ENCODE assay signal across 19 cellular contexts in the genomic region with DNA sequence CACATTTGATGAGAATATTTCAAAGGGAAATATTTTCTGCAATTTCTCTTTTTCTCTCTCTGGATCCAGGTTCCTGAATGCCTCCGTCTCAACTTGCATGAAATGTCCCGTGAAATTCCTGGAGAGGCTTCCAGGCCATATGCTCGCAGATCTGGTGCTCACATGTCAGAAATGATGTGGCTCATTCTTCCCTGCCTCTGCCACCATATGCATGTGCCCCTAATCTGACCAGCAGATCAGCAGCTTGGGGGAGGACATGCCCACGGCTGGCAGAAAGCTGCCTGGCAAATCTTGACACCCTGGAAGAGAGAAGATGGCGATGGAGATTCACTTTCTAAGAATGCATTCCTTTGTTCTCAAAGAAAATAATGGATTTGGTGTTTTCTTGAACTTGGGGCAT.
"Had no signal": no experiment of that assay in that cellular context is flagged by ENCODE, and none has a peak within 500 bp of the region (broad histone marks: within the 10 kb centered on the region; RNA-seq: fewer than 3 reads in every experiment).

No MANE protein-coding gene starts in this region.

- H3K36me3 ChIP-seq: gastroesophageal sphincter, heart right ventricle, ovary, right lobe of liver, thoracic aorta had no signal

- H3K4me1 ChIP-seq: heart right ventricle had no signal

- H3K27ac Mint-ChIP-seq: activated CD4-positive, alpha-beta memory T cell treated with anti-CD3 and anti-CD28 coated beads, Interleukin-2, amount 10 ng/mL, durations not matched to agents 7 days and 5 days; activated CD4-positive, alpha-beta T cell treated with anti-CD3 and anti-CD28 coated beads for 36 hours; activated CD8-positive, alpha-beta memory T cell treated with anti-CD3 and anti-CD28 coated beads, Interleukin-2, amount 10 ng/mL, durations not matched to agents 7 days and 5 days; activated naive CD8-positive, alpha-beta T cell treated with anti-CD3 and anti-CD28 coated beads, Interleukin-2, amount 10 ng/mL, durations not matched to agents 7 days and 5 days; activated T-helper 17 cell treated with anti-CD3 and anti-CD28 coated beads, Interleukin-2, amount 50 U/mL, for 72 hours; stimulated activated memory B cell treated with anti-CD40 and anti-IgM and Interleukin-4, amounts not matched to agents 10 μg/mL and 1 μg/mL and 100 μg/mL, for 72 hours had no signal

- DNase-seq: activated CD4-positive, alpha-beta memory T cell treated with anti-CD3 and anti-CD28 coated beads, Interleukin-2, amount 10 ng/mL, durations not matched to agents 7 days and 5 days; activated CD4-positive, alpha-beta T cell treated with anti-CD3 and anti-CD28 coated beads for 36 hours; activated CD8-positive, alpha-beta memory T cell treated with anti-CD3 and anti-CD28 coated beads, Interleukin-2, amount 10 ng/mL, durations not matched to agents 7 days and 5 days; activated naive CD4-positive, alpha-beta T cell; activated naive CD8-positive, alpha-beta T cell treated with anti-CD3 and anti-CD28 coated beads, Interleukin-2, amount 10 ng/mL, durations not matched to agents 7 days and 5 days; amygdala; heart right ventricle; kidney glomerular epithelial cell; left ventricle myocardium superior; ovary; right lobe of liver; stimulated activated CD4-positive, alpha-beta T cell treated with anti-CD3 and anti-CD28 coated beads, Interleukin-4, amount 100 ng/mL, for 4 hours; SW 1271 had no signal

- ATAC-seq: activated CD4-positive, alpha-beta T cell treated with anti-CD3 and anti-CD28 coated beads for 36 hours; activated CD8-positive, alpha-beta memory T cell treated with anti-CD3 and anti-CD28 coated beads, Interleukin-2, amount 10 ng/mL, durations not matched to agents 7 days and 5 days; activated T-helper 17 cell treated with anti-CD3 and anti-CD28 coated beads, Interleukin-2, amount 50 U/mL, for 72 hours; esophagus mucosa; gastroesophageal sphincter; heart right ventricle; left ventricle myocardium superior; stimulated activated memory B cell treated with anti-CD40 and anti-IgM and Interleukin-4, amounts not matched to agents 10 μg/mL and 1 μg/mL and 100 μg/mL, for 72 hours had no signal

- H3K36me3 Mint-ChIP-seq: activated CD8-positive, alpha-beta memory T cell treated with anti-CD3 and anti-CD28 coated beads, Interleukin-2, amount 10 ng/mL, durations not matched to agents 7 days and 5 days; activated naive CD8-positive, alpha-beta T cell treated with anti-CD3 and anti-CD28 coated beads, Interleukin-2, amount 10 ng/mL, durations not matched to agents 7 days and 5 days; stimulated activated memory B cell treated with anti-CD40 and anti-IgM and Interleukin-4, amounts not matched to agents 10 μg/mL and 1 μg/mL and 100 μg/mL, for 72 hours had no signal

- H3K4me3 Mint-ChIP-seq: activated CD4-positive, alpha-beta memory T cell treated with anti-CD3 and anti-CD28 coated beads, Interleukin-2, amount 10 ng/mL, durations not matched to agents 7 days and 5 days; activated CD4-positive, alpha-beta T cell treated with anti-CD3 and anti-CD28 coated beads for 36 hours; activated CD8-positive, alpha-beta memory T cell treated with anti-CD3 and anti-CD28 coated beads, Interleukin-2, amount 10 ng/mL, durations not matched to agents 7 days and 5 days; activated naive CD8-positive, alpha-beta T cell treated with anti-CD3 and anti-CD28 coated beads, Interleukin-2, amount 10 ng/mL, durations not matched to agents 7 days and 5 days; activated T-helper 17 cell treated with anti-CD3 and anti-CD28 coated beads, Interleukin-2, amount 50 U/mL, for 72 hours; stimulated activated memory B cell treated with anti-CD40 and anti-IgM and Interleukin-4, amounts not matched to agents 10 μg/mL and 1 μg/mL and 100 μg/mL, for 72 hours had no signal

- H3K27ac ChIP-seq: gastroesophageal sphincter, heart right ventricle, ovary, right lobe of liver, thoracic aorta had no signal

- H3K9me3 Mint-ChIP-seq: activated CD4-positive, alpha-beta memory T cell treated with anti-CD3 and anti-CD28 coated beads, Interleukin-2, amount 10 ng/mL, durations not matched to agents 7 days and 5 days; activated naive CD8-positive, alpha-beta T cell treated with anti-CD3 and anti-CD28 coated beads, Interleukin-2, amount 10 ng/mL, durations not matched to agents 7 days and 5 days; activated T-helper 17 cell treated with anti-CD3 and anti-CD28 coated beads, Interleukin-2, amount 50 U/mL, for 72 hours had no signal

- H3K27me3 Mint-ChIP-seq: activated CD4-positive, alpha-beta T cell treated with anti-CD3 and anti-CD28 coated beads for 36 hours; activated T-helper 17 cell treated with anti-CD3 and anti-CD28 coated beads, Interleukin-2, amount 50 U/mL, for 72 hours had no signal

- H3K4me3 ChIP-seq: gastroesophageal sphincter, heart right ventricle, ovary, right lobe of liver, smooth muscle cell, thoracic aorta had no signal

- H3K4me1 Mint-ChIP-seq: activated CD4-positive, alpha-beta memory T cell treated with anti-CD3 and anti-CD28 coated beads, Interleukin-2, amount 10 ng/mL, durations not matched to agents 7 days and 5 days; activated CD8-positive, alpha-beta memory T cell treated with anti-CD3 and anti-CD28 coated beads, Interleukin-2, amount 10 ng/mL, durations not matched to agents 7 days and 5 days; activated T-helper 17 cell treated with anti-CD3 and anti-CD28 coated beads, Interleukin-2, amount 50 U/mL, for 72 hours had no signal

- H3K27me3 ChIP-seq: gastroesophageal sphincter, heart right ventricle, ovary, right lobe of liver had no signal

- H3K9me3 ChIP-seq: gastroesophageal sphincter, heart right ventricle, ovary, right lobe of liver, thoracic aorta had no signal
